In the genomic region with DNA sequence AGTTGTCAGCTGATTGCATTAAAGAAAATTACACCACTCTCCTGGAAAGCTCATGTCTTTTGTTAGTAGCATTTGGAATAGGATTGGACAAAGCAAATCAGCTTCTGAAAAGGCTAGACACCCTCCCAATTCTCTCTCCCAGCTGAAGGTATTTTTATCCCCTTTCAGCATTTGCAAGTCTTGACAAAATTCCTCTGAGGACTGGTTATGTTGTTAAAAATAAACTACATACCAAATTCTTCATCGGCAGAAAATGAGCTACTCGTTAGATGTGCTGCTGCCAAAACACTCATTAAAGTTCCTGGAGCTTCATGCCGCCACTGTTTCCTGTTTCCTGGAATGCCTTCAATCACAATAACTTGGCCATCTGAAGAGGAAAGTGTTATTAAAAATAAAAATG, we compare ENCODE assay signal across 16 cellular contexts. TPM values are rescaled to one million over a fixed set of nuclear protein-coding genes. Genes with fewer than 3 reads are reported as not detected.
DNase-seq lines count a peak whose midpoint lies in the region; ATAC-seq and TF ChIP-seq lines count a peak whose summit lies in the region.
"Had no signal": no experiment of that assay in that cellular context is flagged by ENCODE, and none has a peak within 500 bp of the region (broad histone marks: within the 10 kb centered on the region; RNA-seq: fewer than 3 reads in every experiment).

No MANE protein-coding gene starts in this region.

- ATAC-seq in gastrocnemius medialis (no peak), left lobe of liver (no peak)

- in situ Hi-C loops in gastrocnemius medialis (cut with MboI; ENCODE audit: low sequenced_read_pairs in 4 of 4), result no loop called here

- H3K9me2 ChIP-seq in PC-9 (ENCODE audit: insufficient read depth), result no peaks in the 10 kb centered on the region

- TF ChIP-seq CTCF in AG04449 (IDR thresholded peaks at IDR 0.05; ENCODE audit: insufficient read depth, low read length, missing control alignments) (no peak), PC-9 (conservative IDR thresholded peaks at IDR 0.05) (no peak), gastrocnemius medialis (IDR thresholded peaks at IDR 0.05 in 4 of 5, conservative IDR thresholded peaks at IDR 0.05 in 1 of 5) (no peak), ascending aorta (IDR thresholded peaks at IDR 0.05) (no peak)

- CTCF ChIA-PET in AG04449 (lab: Yijun Ruan, JAX) (interaction anchor here (1.5 to 2.4 kb wide), 2 partner anchors 10 to 66 kb away, joined by 7 to 8 read pairs; no protein-coding TSS in a partner anchor), PC-9 (lab: Charles Lee) (no interaction called here)

- intact Hi-C loops in PC-9 (cut with micrococcal nuclease; ENCODE audit: unreplicated experiment), result no loop called here
- intact Hi-C loops in gastrocnemius medialis (cut with DNase I; ENCODE audit: low total_unique reads), result no loop called here
- intact Hi-C loops in ascending aorta (cut with DNase I), result no loop called here

- BruUV-seq in PC-9 (replicated peaks; lab: Mats Ljungman, UMichigan), result no TSS peak

- H4K20me1 ChIP-seq in PC-9 (ENCODE audit: insufficient read depth), result no peaks in the 10 kb centered on the region

- POLR2A ChIA-PET in AG04449 (lab: Yijun Ruan, JAX) (no interaction called here), PC-9 (lab: Charles Lee; ENCODE audit: unreplicated experiment) (no interaction called here)

- H3K27me3 ChIP-seq in PC-9 (ENCODE audit: insufficient read depth, low read depth) (no peaks in the 10 kb centered on the region), gastrocnemius medialis (no peaks in the 10 kb centered on the region), ascending aorta (no peaks in the 10 kb centered on the region)
- H3K27me3 ChIP-seq: esophagus squamous epithelium, sigmoid colon, stomach had no signal

- TF ChIP-seq POLR2A in gastrocnemius medialis (IDR thresholded peaks at IDR 0.05), result no peak

- no peaks in the 10 kb centered on the region for H3K79me2 ChIP-seq in PC-9 (ENCODE audit: low read depth)

- H3K27ac ChIP-seq in PC-9 (no peak overlapping the region), gastrocnemius medialis (no peak overlapping the region), ascending aorta (no peak overlapping the region)
- H3K27ac ChIP-seq: esophagus squamous epithelium, stomach had no signal

- no peak overlapping the region for H3K4me3 ChIP-seq in AG04449 (ENCODE audit: low read depth, low read length)
- H3K4me3 ChIP-seq in PC-9, result no peak overlapping the region
- no peak overlapping the region for H3K4me3 ChIP-seq in gastrocnemius medialis
- no peak overlapping the region for H3K4me3 ChIP-seq in ascending aorta
- H3K4me3 ChIP-seq: esophagus squamous epithelium, sigmoid colon, stomach had no signal

- H3K36me3 ChIP-seq in PC-9 (ENCODE audit: low read depth) (no peaks in the 10 kb centered on the region), gastrocnemius medialis (no peaks in the 10 kb centered on the region), ascending aorta (no peaks in the 10 kb centered on the region)
- H3K36me3 ChIP-seq: esophagus squamous epithelium, sigmoid colon, stomach had no signal

- H3K4me2 ChIP-seq in PC-9, result no peak overlapping the region

- H3K9me3 ChIP-seq in PC-9 (ENCODE audit: insufficient read depth, low read depth), result peaks cover 4% of the 10 kb centered on the region; the same call in 1 of the 2 replicates
- H3K9me3 ChIP-seq in gastrocnemius medialis, result peaks cover 0 to under 1% (median 0%) of the 10 kb centered on the region in 3 donors
- peaks cover 0 to 11% of the 10 kb centered on the region in 2 donors for H3K9me3 ChIP-seq in ascending aorta

- peak; percentile 16 for DNase-seq in AG04449 (ENCODE audit: low read depth, low spot score)
- DNase-seq in PC-9, result no peak
- DNase-seq in dermis microvascular lymphatic vessel endothelial cell (ENCODE audit: low read depth in 2 of 2), result peak; percentile 21 to 62
- DNase-seq in lung microvascular endothelial cell (ENCODE audit: low read depth in 2 of 2), result peak; percentile 56 to 58
- DNase-seq in amniotic stem cell (lab: John Stamatoyannopoulos, UW), result no peak
- DNase-seq in gastrocnemius medialis, result no peak
- no peak for DNase-seq in left lobe of liver (ENCODE audit: low spot score)
- no peak for DNase-seq in ascending aorta (ENCODE audit: low spot score in 2 of 2)
- DNase-seq: activated naive CD4-positive, alpha-beta T cell treated with Interleukin-2 at 50 U/mL for 16 hours; activated T-cell treated with anti-CD3 and anti-CD28 coated beads for 4 hours; COR-L47; esophagus squamous epithelium; NCI-H1930; sigmoid colon; stomach; T-helper 1 cell had no signal

- H3K4me1 ChIP-seq in PC-9 (replicated peaks; ENCODE audit: insufficient read depth) (no peaks in the 10 kb centered on the region), gastrocnemius medialis (peaks cover 0 to 3% of the 10 kb centered on the region in 2 donors), ascending aorta (peaks cover 0 to 6% of the 10 kb centered on the region in 2 donors)

- peaks cover 4% of the 10 kb centered on the region; the same call in 1 of the 2 replicates for H3F3A ChIP-seq in PC-9 (ENCODE audit: insufficient read depth, low read depth)

- 0 out of 2 replicates have a peak overlapping the region, but pooled peaks have one; percentile 54 for H2AFZ ChIP-seq in PC-9

RNA-seq across cellular contexts. Expression of a gene that starts 37.1 kb away (rescaled TPM):
- total RNA-seq in PC-9 (2021), result 5.8 and 11.4 TPM in 2 replicates
- total RNA-seq in dermis microvascular lymphatic vessel endothelial cell, result 7.6 and 8.6 TPM in 2 replicates
- 6.3 and 10.7 TPM in 2 replicates for total RNA-seq in lung microvascular endothelial cell
- 10 to 100 TPM in 2 of 4 donors, 1 to 10 TPM in 2; 8.1 to 11.4 (median 9.5) TPM for total RNA-seq in gastrocnemius medialis
- total RNA-seq in left lobe of liver, result 7.9 TPM
- total RNA-seq in ascending aorta, result 4.0 TPM

RNA-seq across cellular contexts. Expression of a gene that starts 49.4 kb away (rescaled TPM):
- 15.0 and 15.7 TPM in 2 replicates for total RNA-seq in PC-9 (2021)
- total RNA-seq in dermis microvascular lymphatic vessel endothelial cell, result 11.8 and 14.2 TPM in 2 replicates
- 11.3 and 17.9 TPM in 2 replicates for total RNA-seq in lung microvascular endothelial cell
- 10 to 100 TPM in 2 of 4 donors, 1 to 10 TPM in 2; 8.9 to 14.2 (median 10.1) TPM for total RNA-seq in gastrocnemius medialis
- 25.4 TPM for total RNA-seq in left lobe of liver
- total RNA-seq in ascending aorta, result 13.6 TPM

RNA-seq across cellular contexts. Expression of a gene that starts 50.3 kb away (rescaled TPM):
- total RNA-seq in PC-9 (2021) (0.43 and 1.2 TPM in 2 replicates), dermis microvascular lymphatic vessel endothelial cell (5.1 and 6.1 TPM in 2 replicates), lung microvascular endothelial cell (4.6 TPM in 2 replicates), gastrocnemius medialis (1 to 10 TPM; 1.6 to 3.3 (median 2.6) TPM), left lobe of liver (32.2 TPM), ascending aorta (37.7 TPM)

Comparison
In these comparisons a context has a peak if more than half of its experiments do, and no peak if none do; other contexts are left out.
1. DNase-seq: peak in AG04449 (single experiment), dermis microvascular lymphatic vessel endothelial cell (2 of 2) and lung microvascular endothelial cell (2 of 2); none in PC-9 (0 of 2), amniotic stem cell (single experiment), gastrocnemius medialis (0 of 2), left lobe of liver (single experiment) and ascending aorta (0 of 2).